28 cellular contexts compared by ENCODE assay signal in the genomic region with DNA sequence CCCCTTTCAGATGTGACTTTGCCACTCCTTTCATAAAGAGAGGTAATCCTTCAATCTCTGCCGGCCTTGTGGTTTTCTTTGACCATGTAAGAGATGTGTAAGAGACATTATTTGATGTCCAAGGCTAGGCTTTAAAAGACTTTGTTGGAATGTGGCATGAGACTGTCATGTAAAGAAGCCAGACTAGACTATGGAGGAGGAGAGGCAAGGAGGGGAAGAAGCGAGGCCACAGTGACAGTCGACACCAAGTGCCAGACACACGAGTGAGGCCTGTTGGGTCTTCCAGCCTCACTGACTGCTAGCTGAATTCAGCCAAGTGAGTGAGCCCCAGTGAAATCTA.
"Had no signal": no experiment of that assay in that cellular context is flagged by ENCODE, and none has a peak within 500 bp of the region (broad histone marks: within the 10 kb centered on the region; RNA-seq: fewer than 3 reads in every experiment).

No MANE protein-coding gene starts in this region.

- H3K79me2 ChIP-seq: hepatocyte, parathyroid adenoma had no signal

- H3K27me3 ChIP-seq: colonic mucosa, gastroesophageal sphincter, hepatocyte, left lung, neutrophil, right lobe of liver, thyroid gland had no signal

- ATAC-seq: esophagus mucosa; gastroesophageal sphincter; heart left ventricle; left cardiac atrium; natural killer cell; right lobe of liver; stimulated activated naive CD8-positive, alpha-beta T cell treated with anti-CD3 and anti-CD28 coated beads, Interleukin-15, amount 100 ng/mL, for 72 hours had no signal

- DNase-seq: colonic mucosa; effector CD8-positive, alpha-beta T cell; endodermal cell; foreskin fibroblast; heart left ventricle; left cardiac atrium; left lung; mesendoderm; natural killer cell; right lobe of liver; small intestine; stimulated activated CD4-positive, alpha-beta T cell treated with anti-CD3 and anti-CD28 coated beads, Interleukin-12 subunit alpha, Interleukin-12 subunit beta, amount 100 ng/mL, for 4 hours; stimulated activated CD4-positive, alpha-beta T cell treated with anti-CD3 and anti-CD28 coated beads, Interleukin-1b, Interleukin-23, amount 100 ng/mL, for 48 hours; stimulated activated CD4-positive, alpha-beta T cell treated with anti-CD3 and anti-CD28 coated beads, Interleukin-4, amount 100 ng/mL, for 1 hour; stimulated activated CD8-positive, alpha-beta memory T cell treated with anti-CD3 and anti-CD28 coated beads, Interleukin-4, amount 100 ng/mL, for 48 hours; stimulated activated naive CD4-positive, alpha-beta T cell; stimulated activated naive CD8-positive, alpha-beta T cell treated with anti-CD3 and anti-CD28 coated beads, Interleukin-15, amount 100 ng/mL, for 72 hours; thyroid gland had no signal

- H3K4me1 ChIP-seq: colonic mucosa, gastroesophageal sphincter, heart left ventricle, left lung, parathyroid adenoma, right lobe of liver, thyroid gland had no signal

- H3K27ac ChIP-seq: colonic mucosa, epithelial cell of prostate, gastroesophageal sphincter, heart left ventricle, hepatocyte, left lung, neutrophil, parathyroid adenoma, right lobe of liver, thyroid gland had no signal

- H3K9me3 ChIP-seq: colonic mucosa, gastroesophageal sphincter, heart left ventricle, left lung, neutrophil, right lobe of liver, thyroid gland had no signal

- H3K4me3 Mint-ChIP-seq: dendritic cell treated with granulocyte-macrophage colony-stimulating factor and Interleukin-4, amounts not matched to agents 40 ng/mL and 50 ng/mL, for 4 days; endodermal cell; natural killer cell; neural crest cell; stimulated activated naive CD8-positive, alpha-beta T cell treated with anti-CD3 and anti-CD28 coated beads, Interleukin-15, amount 100 ng/mL, for 72 hours; type B pancreatic cell had no signal

- H3K36me3 ChIP-seq: colonic mucosa, gastroesophageal sphincter, heart left ventricle, left lung, neutrophil, right lobe of liver, thyroid gland had no signal

- H3K27me3 Mint-ChIP-seq: dendritic cell treated with granulocyte-macrophage colony-stimulating factor and Interleukin-4, amounts not matched to agents 40 ng/mL and 50 ng/mL, for 4 days; progenitor cell of endocrine pancreas; stimulated activated naive CD8-positive, alpha-beta T cell treated with anti-CD3 and anti-CD28 coated beads, Interleukin-15, amount 100 ng/mL, for 72 hours; type B pancreatic cell had no signal

- H3K4me3 ChIP-seq: colonic mucosa, gastroesophageal sphincter, heart left ventricle, hepatocyte, left lung, right lobe of liver, thyroid gland had no signal

- H3K4me1 Mint-ChIP-seq: natural killer cell; stimulated activated naive CD8-positive, alpha-beta T cell treated with anti-CD3 and anti-CD28 coated beads, Interleukin-15, amount 100 ng/mL, for 72 hours had no signal

- H3K9me3 Mint-ChIP-seq: dendritic cell treated with granulocyte-macrophage colony-stimulating factor and Interleukin-4, amounts not matched to agents 40 ng/mL and 50 ng/mL, for 4 days; type B pancreatic cell had no signal

- H3K27ac Mint-ChIP-seq: dendritic cell treated with granulocyte-macrophage colony-stimulating factor and Interleukin-4, amounts not matched to agents 40 ng/mL and 50 ng/mL, for 4 days; endodermal cell; natural killer cell; progenitor cell of endocrine pancreas; stimulated activated naive CD8-positive, alpha-beta T cell treated with anti-CD3 and anti-CD28 coated beads, Interleukin-15, amount 100 ng/mL, for 72 hours; type B pancreatic cell had no signal

- H3K9ac ChIP-seq: parathyroid adenoma had no signal

- H3K4me2 ChIP-seq: hepatocyte had no signal

- H2AFZ ChIP-seq: hepatocyte, parathyroid adenoma had no signal

- H3K36me3 Mint-ChIP-seq: natural killer cell, type B pancreatic cell had no signal
